ENCODE assay signal across 7 cellular contexts in the genomic region with DNA sequence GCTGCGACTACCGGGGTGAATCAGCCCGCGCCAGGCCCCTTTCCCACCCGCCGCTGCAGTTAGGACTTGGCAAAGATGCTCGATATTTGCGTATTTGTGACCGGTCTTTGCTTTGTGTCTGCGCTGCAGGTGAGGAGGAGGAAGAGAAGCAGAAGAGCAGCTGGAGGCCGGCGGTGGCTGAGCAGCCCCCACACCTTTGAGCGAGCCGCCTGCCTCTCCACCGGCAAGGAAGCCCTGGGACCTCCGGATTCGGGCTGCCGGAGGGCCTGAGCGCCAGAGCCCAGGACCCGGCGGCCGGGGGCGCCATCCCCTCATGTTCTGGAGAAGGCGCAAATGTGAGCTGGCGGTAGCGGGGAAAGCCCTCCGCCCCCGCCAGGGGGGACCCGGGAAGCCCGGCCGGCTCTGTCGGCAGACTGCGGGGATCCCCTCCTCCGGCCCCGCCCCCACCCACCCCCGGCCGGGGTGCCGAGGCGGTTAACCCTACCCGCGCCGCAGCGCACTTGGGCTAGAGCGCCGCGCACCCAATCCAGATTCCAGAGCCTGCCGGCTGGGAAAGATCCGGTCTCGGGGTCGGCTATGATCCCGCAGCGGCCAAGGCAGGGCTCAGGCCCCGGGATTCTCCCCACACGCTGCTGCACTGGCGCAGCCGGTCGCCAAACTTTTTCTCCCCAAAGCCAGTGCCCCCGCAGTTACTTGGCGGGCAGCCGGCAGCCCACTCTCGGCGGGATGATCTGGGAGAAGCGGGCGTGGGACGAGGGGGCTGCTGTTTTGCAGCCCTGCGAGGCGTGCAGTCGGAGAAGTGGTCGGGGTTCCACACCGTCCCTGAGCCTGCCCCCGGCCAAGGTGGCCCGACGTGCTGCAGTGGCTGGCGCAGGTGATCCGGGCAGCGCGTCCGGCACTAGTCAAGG. TPM values are rescaled to one million over a fixed set of nuclear protein-coding genes. Genes with fewer than 3 reads are reported as not detected.
DNase-seq lines count a peak whose midpoint lies in the region; ATAC-seq and TF ChIP-seq lines count a peak whose summit lies in the region.

No MANE protein-coding gene starts in this region.

- H3K4me2 ChIP-seq in PC-3 (ENCODE audit: low read length) = peak overlapping the region; percentile 51; the same call in 1 of the 2 replicates

- H3K9me2 ChIP-seq in PC-3 (replicated peaks; ENCODE audit: low read length) = no peaks in the 10 kb centered on the region

- no peak overlapping the region for H2AFZ ChIP-seq in PC-3 (ENCODE audit: low read length)

- H3K79me2 ChIP-seq in PC-3 (ENCODE audit: low read length) = no peaks in the 10 kb centered on the region

- in situ Hi-C loops in GM13977 (cut with MboI; ENCODE audit: low pct_unique_long_range_greater_than_20kb, low sequenced_read_pairs, unreplicated experiment) = no loop called here

- peak; percentile 82 for DNase-seq in GM13977 (ENCODE audit: low spot score)
- no peak for DNase-seq in PC-3
- peak in 1 of 2 donors; percentile 54 for DNase-seq in foreskin fibroblast
- DNase-seq in nucleus accumbens (lab: John Stamatoyannopoulos, UW) = peak in 43 of 56 donors; percentile 9 to 77 (median 44)
- DNase-seq in NCI-H345 treated with DMSO at 0.1 percent for 48 hours (lab: John Stamatoyannopoulos, UW; ENCODE audit: unreplicated experiment) = no peak
- no peak for DNase-seq in NCI-H774 (lab: John Stamatoyannopoulos, UW)

- no TSS peak for BruUV-seq in PC-3 (replicated peaks; lab: Mats Ljungman, UMichigan)

- CTCF ChIA-PET in PC-3 (lab: Charles Lee) = no interaction called here

- H4K20me1 ChIP-seq in PC-3 (ENCODE audit: low read length) = no peaks in the 10 kb centered on the region

- no peaks in the 10 kb centered on the region for H3F3A ChIP-seq in PC-3 (ENCODE audit: low read length, unreplicated experiment)

- H3K9me3 ChIP-seq in PC-3 (ENCODE audit: low read length) = no peaks in the 10 kb centered on the region

- POLR2A ChIA-PET in PC-3 (lab: Charles Lee; ENCODE audit: unreplicated experiment) = no interaction called here

- peaks cover 60% of the 10 kb centered on the region for H3K27me3 ChIP-seq in PC-3 (ENCODE audit: low read length)

- no peak overlapping the region for H3K27ac ChIP-seq in PC-3 (ENCODE audit: low read length)

- H3K4me3 ChIP-seq in PC-3 (ENCODE audit: low read length) (peak overlapping the region; percentile 37; the same call in 1 of the 2 replicates), foreskin fibroblast (ENCODE audit: low read depth in 1 of 2, low read length in 2 of 2) (peak overlapping the region; percentile 45 to 61)

- H3K36me3 ChIP-seq in PC-3 (ENCODE audit: low read depth, low read length) = no peaks in the 10 kb centered on the region

- no peaks in the 10 kb centered on the region for H3K4me1 ChIP-seq in PC-3 (ENCODE audit: insufficient read depth, low read length)

- intact Hi-C loops in PC-3 (cut with micrococcal nuclease) = no loop called here

- ATAC-seq in HG02759 (IDR thresholded peaks at IDR 0.05; ENCODE audit: unreplicated experiment) (peak; percentile 49), PC-3 (no peak)

- H3K9ac ChIP-seq in PC-3 (ENCODE audit: low read length) = no peak overlapping the region

- TF ChIP-seq CTCF in GM13977 (IDR thresholded peaks at IDR 0.05; ENCODE audit: extremely low read depth, insufficient read depth, missing control alignments) = peak; percentile 45
- TF ChIP-seq CTCF in PC-3 (conservative IDR thresholded peaks at IDR 0.05; ENCODE audit: low read depth, low read length) = no peak
- no peak for TF ChIP-seq CTCF in foreskin fibroblast (IDR thresholded peaks at IDR 0.05; ENCODE audit: low read depth, low read length)

RNA-seq across cellular contexts. Expression of a gene that starts 0.8 kb away (rescaled TPM):
- 0.07 TPM in 1 of 2 replicates, not detected in the other for total RNA-seq in PC-3 (2014; rRNA removed)

Comparison
In these comparisons a context has a peak if more than half of its experiments do, and no peak if none do; other contexts are left out.
1. DNase-seq: peak in GM13977 (single experiment) and nucleus accumbens (43 of 56); none in PC-3 (single experiment), NCI-H345 treated with DMSO at 0.1 percent for 48 hours (single experiment) and NCI-H774 (single experiment).